ENCODE assay signal across 8 cellular contexts in the genomic region with DNA sequence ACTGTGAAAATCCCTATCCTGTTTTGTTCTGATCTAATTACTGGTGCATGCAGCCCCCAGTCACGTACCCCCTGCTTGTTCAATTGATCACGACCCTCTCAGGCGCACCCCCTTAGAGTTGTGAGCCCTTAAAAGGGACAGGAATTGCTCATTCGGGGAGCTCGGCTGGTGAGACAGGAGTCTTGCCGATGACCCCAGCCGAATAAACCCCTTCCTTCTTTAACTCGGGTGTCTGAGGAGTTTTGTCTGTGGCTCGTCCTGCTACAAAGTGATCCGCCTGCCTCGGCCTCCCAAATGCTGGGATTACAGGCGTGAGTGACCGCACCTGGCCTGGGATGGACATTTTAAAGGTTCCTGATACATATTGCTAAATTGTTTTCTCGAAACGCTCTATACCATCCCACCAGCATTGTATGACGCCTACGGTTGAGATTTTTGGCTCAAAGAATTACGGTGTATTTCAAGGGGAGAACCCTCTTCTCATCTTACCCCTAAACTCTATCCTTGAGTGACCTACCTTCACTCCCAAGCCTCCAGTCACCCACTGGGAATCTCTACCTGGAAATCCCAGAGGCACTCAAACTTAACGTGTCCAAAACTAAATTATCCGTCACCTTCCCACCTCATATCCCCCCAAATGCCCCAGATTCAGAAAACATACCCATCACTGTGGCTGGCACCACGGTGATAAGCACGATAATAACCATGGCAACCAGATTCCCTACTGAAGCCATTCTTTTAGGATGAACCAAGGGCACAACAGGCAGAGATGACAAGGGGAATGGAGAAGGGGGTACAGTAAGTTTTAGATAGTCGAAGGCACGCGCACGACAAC. TPM values are rescaled to one million over a fixed set of nuclear protein-coding genes. Genes with fewer than 3 reads are reported as not detected.
DNase-seq lines count a peak whose midpoint lies in the region; ATAC-seq, FAIRE-seq and TF ChIP-seq lines count a peak whose summit lies in the region.

No MANE protein-coding gene starts in this region.

- H3K27ac ChIP-seq in SU-DHL-6 (ENCODE audit: low read depth, low read length): peak overlapping the region; percentile 54
- H3K27ac ChIP-seq in smooth muscle cell (ENCODE audit: low read depth): peak overlapping the region; percentile 24

- H3K4me2 ChIP-seq in SU-DHL-6 (ENCODE audit: low read depth, low read length, poor library complexity, severe bottlenecking) (peak overlapping the region; percentile 93), smooth muscle cell (peak overlapping the region; percentile 83)

- H3K4me1 Mint-ChIP-seq in glutamatergic neuron (ENCODE audit: low read depth, unreplicated experiment): peaks cover 9% of the 10 kb centered on the region

- H3K9me2 ChIP-seq in SU-DHL-6 (replicated peaks; ENCODE audit: insufficient read depth, low read length): no peaks in the 10 kb centered on the region

- H3K4me3 ChIP-seq in AG04449 (ENCODE audit: low read depth, low read length) (peak overlapping the region; percentile 77), SU-DHL-6 (ENCODE audit: insufficient read depth, low read length, poor library complexity, severe bottlenecking) (peak overlapping the region; percentile 79), smooth muscle cell (peak overlapping the region; percentile 74)

- H3K27me3 ChIP-seq in SU-DHL-6 (ENCODE audit: low read length) (no peaks in the 10 kb centered on the region), smooth muscle cell (ENCODE audit: low read depth) (no peaks in the 10 kb centered on the region)

- TF ChIP-seq POLR2A in GM12891 (IDR thresholded peaks at IDR 0.05; ENCODE audit: low read depth, low read length): no peak

- H3K36me3 ChIP-seq in SU-DHL-6 (ENCODE audit: low read length): no peaks in the 10 kb centered on the region
- H3K36me3 ChIP-seq in smooth muscle cell (ENCODE audit: low read depth): no peaks in the 10 kb centered on the region

- H3F3A ChIP-seq in SU-DHL-6 (ENCODE audit: insufficient read depth): peaks cover 9% of the 10 kb centered on the region; the same call in 1 of the 2 replicates
- H3F3A ChIP-seq in smooth muscle cell (ENCODE audit: low read depth): no peaks in the 10 kb centered on the region

- H3K79me2 ChIP-seq in SU-DHL-6 (ENCODE audit: insufficient read depth, low read length) (peaks cover 42% of the 10 kb centered on the region), smooth muscle cell (ENCODE audit: low read depth) (peaks cover 23% of the 10 kb centered on the region)

- H3K27me3 Mint-ChIP-seq in glutamatergic neuron (ENCODE audit: unreplicated experiment): peaks cover 10% of the 10 kb centered on the region

- no peak for DNase-seq in AG04449 (ENCODE audit: low read depth, low spot score)
- DNase-seq in glutamatergic neuron: no peak
- DNase-seq in smooth muscle cell (lab: John Stamatoyannopoulos, UW; ENCODE audit: unreplicated experiment): no peak
- no peak for DNase-seq in GM12891 (ENCODE audit: insufficient read length, low spot score)
- DNase-seq in NOMO-1 treated with dmso at 0.1 percent for 144 hours (lab: John Stamatoyannopoulos, UW; ENCODE audit: unreplicated experiment): no peak

- no peak for TF ChIP-seq CTCF in AG04449 (IDR thresholded peaks at IDR 0.05; ENCODE audit: insufficient read depth, low read length, missing control alignments)
- TF ChIP-seq CTCF in SU-DHL-6 (IDR thresholded peaks at IDR 0.05; ENCODE audit: insufficient read depth, low read length, poor library complexity, severe bottlenecking): no peak
- TF ChIP-seq CTCF in glutamatergic neuron (IDR thresholded peaks at IDR 0.05; ENCODE audit: partially characterized antibody, unreplicated experiment): no peak
- no peak for TF ChIP-seq CTCF in smooth muscle cell (IDR thresholded peaks at IDR 0.05; ENCODE audit: borderline replicate concordance, insufficient read depth, poor library complexity, severe bottlenecking)

- peak overlapping the region; percentile 30 for H2AFZ ChIP-seq in SU-DHL-6 (ENCODE audit: low read depth, low read length, severe bottlenecking)
- H2AFZ ChIP-seq in smooth muscle cell (ENCODE audit: low read depth): peak overlapping the region; percentile 81

- CTCF ChIA-PET in AG04449 (lab: Yijun Ruan, JAX): interaction anchor here (1.4 to 52.1 kb wide), 7 partner anchors 11 to 93 kb away, joined by 5 to 1993 read pairs (median 8); a partner anchor contains a TSS

- peak; percentile 6 for ATAC-seq in GM21576 (IDR thresholded peaks at IDR 0.05; ENCODE audit: unreplicated experiment)
- ATAC-seq in GM18858 (IDR thresholded peaks at IDR 0.05; ENCODE audit: unreplicated experiment): no peak

- H3K9ac ChIP-seq in SU-DHL-6 (ENCODE audit: low read length) (peak overlapping the region; percentile 97), smooth muscle cell (ENCODE audit: low read depth) (peak overlapping the region; percentile 66)

- H4K20me1 ChIP-seq in SU-DHL-6 (ENCODE audit: low read depth, low read length): no peaks in the 10 kb centered on the region
- no peaks in the 10 kb centered on the region for H4K20me1 ChIP-seq in smooth muscle cell (ENCODE audit: low read depth)

- H3K4me3 Mint-ChIP-seq in glutamatergic neuron (ENCODE audit: unreplicated experiment): peak overlapping the region; percentile 96

- peaks cover 8% of the 10 kb centered on the region for H3K4me1 ChIP-seq in smooth muscle cell (ENCODE audit: low read depth)

- H3K9me3 ChIP-seq in SU-DHL-6 (ENCODE audit: insufficient read depth, low read length) (no peaks in the 10 kb centered on the region), smooth muscle cell (replicated peaks; ENCODE audit: low read depth) (no peaks in the 10 kb centered on the region)

- 71% methylated on average over 26 of the region's 26 CpGs for WGBS in smooth muscle cell (ENCODE audit: low lambda C conversion rate)

- H3K36me3 Mint-ChIP-seq in glutamatergic neuron (ENCODE audit: unreplicated experiment): no peaks in the 10 kb centered on the region

- no peak for FAIRE-seq in GM12891 (lab: Jason Lieb, UNC)

- peaks cover 7% of the 10 kb centered on the region for H3K9me3 Mint-ChIP-seq in glutamatergic neuron (ENCODE audit: unreplicated experiment)

- peak overlapping the region; percentile 85 for H3K27ac Mint-ChIP-seq in glutamatergic neuron (ENCODE audit: unreplicated experiment)

- POLR2A ChIA-PET in AG04449 (lab: Yijun Ruan, JAX): interaction anchor here (0.6 to 2.1 kb wide), 7 partner anchors 10 to 139 kb away, joined by 3 to 7 read pairs (median 3); a partner anchor contains a TSS

TF ChIP-seq in GM12891, 5 proteins besides CTCF, POLR2A, EP300 and RAD21:
- TF ChIP-seq SPI1 (IDR thresholded peaks at IDR 0.05; ENCODE audit: low read depth, low read length): no peak
- TF ChIP-seq POU2F2 (IDR thresholded peaks at IDR 0.05; ENCODE audit: low read depth, low read length): no peak
- TF ChIP-seq POLR2AphosphoS5 (IDR thresholded peaks at IDR 0.05; ENCODE audit: low read depth, low read length): no peak
- no peak for TF ChIP-seq PAX5 (IDR thresholded peaks at IDR 0.05; ENCODE audit: insufficient read depth, low read length, severe bottlenecking)
- TF ChIP-seq TAF1 (IDR thresholded peaks at IDR 0.05; ENCODE audit: low read depth, low read length): no peak

RNA-seq across cellular contexts. Expression of a gene that starts 0.8 kb away (rescaled TPM):
- total RNA-seq in glutamatergic neuron (ENCODE audit: unreplicated experiment) (8.6 TPM), smooth muscle cell (2.5 and 4.4 TPM in 2 replicates)
- polyA plus RNA-seq in smooth muscle cell: 8.4 and 9.2 TPM in 2 replicates
- polyA plus RNA-seq in GM12891 (2012; ENCODE audit: low read depth, missing spikeins): 31.6 TPM

RNA-seq across cellular contexts. Expression of a gene that starts 53.7 kb away (rescaled TPM):
- total RNA-seq in glutamatergic neuron (ENCODE audit: unreplicated experiment) (23.5 TPM), smooth muscle cell (0.94 and 4.0 TPM in 2 replicates)
- 7.8 and 13.0 TPM in 2 replicates for polyA plus RNA-seq in smooth muscle cell
- 0.32 TPM for polyA plus RNA-seq in GM12891 (2012; ENCODE audit: low read depth, missing spikeins)
